Comparison of ENCODE assay signal across 16 cellular contexts in genomic region chr13:29810145-29810742, GRCh38. TPM values are rescaled to one million over a fixed set of nuclear protein-coding genes. Genes with fewer than 3 reads are reported as not detected.
A peak's percentile ranks its signal among the peaks of the same experiment; 100 is the strongest.
DNase-seq lines count a peak whose midpoint lies in the region; ATAC-seq and TF ChIP-seq lines count a peak whose summit lies in the region.
"Had no signal": no experiment of that assay in that cellular context is flagged by ENCODE, and none has a peak within 500 bp of the region (broad histone marks: within the 10 kb centered on the region; RNA-seq: fewer than 3 reads in every experiment).

No MANE protein-coding gene starts in this region.

- peak; percentile 18 for DNase-seq in LNCaP clone FGC (ENCODE audit: low read depth)
- no peak for DNase-seq in right lobe of liver
- no peak for DNase-seq in DMS114 treated with DMSO at 0.1 percent for 48 hours (lab: John Stamatoyannopoulos, UW; ENCODE audit: unreplicated experiment)
- DNase-seq in SHP77 (lab: John Stamatoyannopoulos, UW): no peak
- DNase-seq in mesenteric fat pad (ENCODE audit: low spot score): no peak
- DNase-seq: activated CD4-positive, alpha-beta T cell treated with anti-CD3 and anti-CD28 coated beads, Interleukin-2, amount 50 U/mL, for 4 hours; anterior cingulate cortex; DND-41; hypothalamus; left ventricle myocardium inferior; naive thymus-derived CD8-positive, alpha-beta T cell; NCI-H2107 had no signal

- H3K9me3 ChIP-seq in right lobe of liver: no peaks in the 10 kb centered on the region
- H3K9me3 ChIP-seq: left ventricle myocardium inferior had no signal

- H3K36me3 ChIP-seq in right lobe of liver: no peaks in the 10 kb centered on the region
- H3K36me3 ChIP-seq: left ventricle myocardium inferior had no signal

- TF ChIP-seq POLR2A in right lobe of liver (IDR thresholded peaks at IDR 0.05): no peak

- H3K4me3 ChIP-seq in LNCaP clone FGC (ENCODE audit: low read depth, low read length) (no peak overlapping the region), right lobe of liver (peak overlapping the region in 2 of 3 donors; percentile 4 to 12)
- H3K4me3 ChIP-seq: left ventricle myocardium inferior, SK-N-MC had no signal

- H3K27ac ChIP-seq in right lobe of liver: peak overlapping the region; percentile 25 to 72 (median 61)
- H3K27ac ChIP-seq: left ventricle myocardium inferior, SK-N-MC had no signal

- ATAC-seq in GM18508 (IDR thresholded peaks at IDR 0.05; ENCODE audit: insufficient read depth, unreplicated experiment): peak; percentile 42
- peak; percentile 66 for ATAC-seq in GM21515 (IDR thresholded peaks at IDR 0.05; ENCODE audit: unreplicated experiment)
- peak; percentile 77 to 88 (median 84) for ATAC-seq in right lobe of liver
- ATAC-seq: HCT116; naive thymus-derived CD8-positive, alpha-beta T cell had no signal

- no peaks in the 10 kb centered on the region for H3K27me3 ChIP-seq in right lobe of liver

- H3K4me1 ChIP-seq in right lobe of liver: peaks cover 0 to 49% (median 24%) of the 10 kb centered on the region in 4 donors

- WGBS in right lobe of liver (ENCODE audit: insufficient coverage, low coverage, low lambda C conversion rate, missing lambda C conversion rate): 24% methylated on average over 2 of the region's 2 CpGs

- intact Hi-C loops in right lobe of liver (cut with DNase I): no loop called here

- TF ChIP-seq CTCF in LNCaP clone FGC (IDR thresholded peaks at IDR 0.05; ENCODE audit: control insufficient read depth, extremely low read depth, insufficient read depth): no peak
- TF ChIP-seq CTCF in right lobe of liver (IDR thresholded peaks at IDR 0.05): no peak

RNA-seq across cellular contexts. Expression of gene UBL3, which starts 40.2 kb away (rescaled TPM):
- 10 to 100 TPM; 15.7 to 28.6 (median 23.5) TPM for total RNA-seq in right lobe of liver
- 25.6 TPM for total RNA-seq in mesenteric fat pad
